1 cellular context compared by ENCODE assay signal in the genomic region with DNA sequence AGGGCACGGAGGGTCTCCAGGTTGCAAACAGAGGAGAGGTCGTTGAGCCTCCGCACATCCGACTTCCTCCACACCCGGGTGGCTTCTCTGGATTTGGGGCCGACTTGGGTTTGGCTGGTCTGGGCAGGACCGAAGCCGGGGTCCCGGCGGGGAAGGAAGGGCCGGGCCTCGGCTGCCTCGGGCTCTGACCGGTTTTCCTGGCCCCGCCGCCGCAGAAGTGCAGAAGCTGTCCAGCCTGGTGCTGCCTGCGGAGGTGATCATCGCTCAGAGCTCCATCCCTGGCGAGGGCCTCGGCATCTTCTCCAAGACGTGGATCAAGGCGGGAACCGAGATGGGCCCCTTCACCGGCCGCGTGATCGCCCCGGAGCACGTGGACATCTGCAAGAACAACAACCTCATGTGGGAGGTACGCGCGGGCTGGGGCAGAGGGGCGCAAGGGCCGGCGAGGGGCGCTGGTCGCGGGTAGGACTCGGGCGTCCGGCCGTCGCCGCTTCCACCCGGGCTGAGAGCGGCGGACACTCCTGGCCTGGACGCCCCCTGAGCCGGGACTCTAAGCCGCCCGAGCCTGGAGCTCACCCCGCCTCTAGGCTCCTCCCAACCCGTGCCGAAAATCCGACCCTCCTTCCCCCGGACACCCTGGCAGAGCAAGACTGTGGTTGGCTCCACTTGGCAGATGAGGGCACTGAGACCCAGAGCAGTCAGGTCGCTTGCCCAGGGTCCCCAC.
TF ChIP-seq lines count a peak whose summit lies in the region.

No MANE protein-coding gene starts in this region.

TF ChIP-seq in WTC11, 78 proteins besides CTCF, POLR2A, EP300 and RAD21 (continued from another document):
- no peak for TF ChIP-seq NR1H2 (CRISPR knock-in tag; IDR thresholded peaks at IDR 0.05)
- TF ChIP-seq, protein P1, sequence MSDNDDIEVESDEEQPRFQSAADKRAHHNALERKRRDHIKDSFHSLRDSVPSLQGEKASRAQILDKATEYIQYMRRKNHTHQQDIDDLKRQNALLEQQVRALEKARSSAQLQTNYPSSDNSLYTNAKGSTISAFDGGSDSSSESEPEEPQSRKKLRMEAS (CRISPR knock-in tag; IDR thresholded peaks at IDR 0.05): peak; percentile 84
- 0 out of 2 replicates have a peak, but pooled peaks have one; percentile 17 for TF ChIP-seq IRF1 (CRISPR knock-in tag; IDR thresholded peaks at IDR 0.05)
- no peak for TF ChIP-seq ZNF138 (CRISPR knock-in tag; conservative IDR thresholded peaks at IDR 0.05)
- TF ChIP-seq ZNF121 (CRISPR knock-in tag; IDR thresholded peaks at IDR 0.05): no peak
- TF ChIP-seq FOXP1 (CRISPR knock-in tag; IDR thresholded peaks at IDR 0.05; ENCODE audit: borderline replicate concordance): peak; percentile 74; the same call in 1 of the 2 replicates
- peak; percentile 47; the same call in 1 of the 2 replicates for TF ChIP-seq TCF7 (CRISPR knock-in tag; IDR thresholded peaks at IDR 0.05; ENCODE audit: low read depth)
- TF ChIP-seq ATF2 (CRISPR knock-in tag; IDR thresholded peaks at IDR 0.05; ENCODE audit: borderline replicate concordance, low read depth): no peak
- TF ChIP-seq, protein P2, sequence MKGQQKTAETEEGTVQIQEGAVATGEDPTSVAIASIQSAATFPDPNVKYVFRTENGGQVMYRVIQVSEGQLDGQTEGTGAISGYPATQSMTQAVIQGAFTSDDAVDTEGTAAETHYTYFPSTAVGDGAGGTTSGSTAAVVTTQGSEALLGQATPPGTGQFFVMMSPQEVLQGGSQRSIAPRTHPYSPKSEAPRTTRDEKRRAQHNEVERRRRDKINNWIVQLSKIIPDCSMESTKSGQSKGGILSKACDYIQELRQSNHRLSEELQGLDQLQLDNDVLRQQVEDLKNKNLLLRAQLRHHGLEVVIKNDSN (CRISPR knock-in tag; IDR thresholded peaks at IDR 0.05): peak; percentile 48
- no peak for TF ChIP-seq GABPB1 (CRISPR knock-in tag; IDR thresholded peaks at IDR 0.05)
- no peak for TF ChIP-seq ZNF671 (CRISPR knock-in tag; IDR thresholded peaks at IDR 0.05)
- 0 out of 2 replicates have a peak, but pooled peaks have one; percentile 20 for TF ChIP-seq ETV6 (CRISPR knock-in tag; IDR thresholded peaks at IDR 0.05)
- TF ChIP-seq GRHL2 (CRISPR knock-in tag; IDR thresholded peaks at IDR 0.05; ENCODE audit: insufficient replicate concordance, severe bottlenecking): no peak
- TF ChIP-seq PRDM15 (CRISPR knock-in tag; IDR thresholded peaks at IDR 0.05): 0 out of 2 replicates have a peak, but pooled peaks have one; percentile 52
- TF ChIP-seq E2F1 (CRISPR knock-in tag; IDR thresholded peaks at IDR 0.05): no peak
- TF ChIP-seq, protein P3, sequence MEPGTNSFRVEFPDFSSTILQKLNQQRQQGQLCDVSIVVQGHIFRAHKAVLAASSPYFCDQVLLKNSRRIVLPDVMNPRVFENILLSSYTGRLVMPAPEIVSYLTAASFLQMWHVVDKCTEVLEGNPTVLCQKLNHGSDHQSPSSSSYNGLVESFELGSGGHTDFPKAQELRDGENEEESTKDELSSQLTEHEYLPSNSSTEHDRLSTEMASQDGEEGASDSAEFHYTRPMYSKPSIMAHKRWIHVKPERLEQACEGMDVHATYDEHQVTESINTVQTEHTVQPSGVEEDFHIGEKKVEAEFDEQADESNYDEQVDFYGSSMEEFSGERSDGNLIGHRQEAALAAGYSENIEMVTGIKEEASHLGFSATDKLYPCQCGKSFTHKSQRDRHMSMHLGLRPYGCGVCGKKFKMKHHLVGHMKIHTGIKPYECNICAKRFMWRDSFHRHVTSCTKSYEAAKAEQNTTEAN (CRISPR knock-in tag; IDR thresholded peaks at IDR 0.05): 0 out of 2 replicates have a peak, but pooled peaks have one; percentile 41
- no peak for TF ChIP-seq TEAD4 (CRISPR knock-in tag; IDR thresholded peaks at IDR 0.05)
- TF ChIP-seq KAT7 (CRISPR knock-in tag; IDR thresholded peaks at IDR 0.05; ENCODE audit: borderline replicate concordance): peak; percentile 53; the same call in 1 of the 2 replicates
